In genomic region chr17:17042381-17042736, GRCh38 we compare ENCODE assay signal across 8 cellular contexts. TPM values are rescaled to one million over a fixed set of nuclear protein-coding genes. Genes with fewer than 3 reads are reported as not detected.
DNase-seq lines count a peak whose midpoint lies in the region; ATAC-seq and TF ChIP-seq lines count a peak whose summit lies in the region.

Gene MPRIP (plus strand): TSS chr17:17042457. CDS start chr17:17042849, 392 bp downstream.

- H3K4me3 ChIP-seq in GM12875 (ENCODE audit: low read depth, low read length) (peak within 1 kb of the TSS; percentile 62), endodermal cell (ENCODE audit: low read length) (peak within 1 kb of the TSS; percentile 94)

- ATAC-seq in naive thymus-derived CD8-positive, alpha-beta T cell = peak in 1 of 2 donors; percentile 32
- ATAC-seq in HG03045 (IDR thresholded peaks at IDR 0.05; ENCODE audit: unreplicated experiment) = no peak
- no peak for ATAC-seq in GM21786 (IDR thresholded peaks at IDR 0.05; ENCODE audit: unreplicated experiment)
- ATAC-seq in HG03139 (IDR thresholded peaks at IDR 0.05; ENCODE audit: unreplicated experiment) = no peak

- peaks cover 32% of the 10 kb centered on the region for H3K4me1 Mint-ChIP-seq in endodermal cell
- peaks cover 26 to 52% (median 49%) of the 10 kb centered on the region in 4 donors for H3K4me1 Mint-ChIP-seq in naive thymus-derived CD8-positive, alpha-beta T cell

- WGBS in endodermal cell (ENCODE audit: insufficient coverage in 1 of 2, insufficient read length in 1 of 2), 2 experiments = 0% methylated on average over 19 to 66 of the region's 68 CpGs

- H3K27ac Mint-ChIP-seq in endodermal cell = peak within 1 kb of the TSS; percentile 64
- peak within 1 kb of the TSS; percentile 79 to 96 (median 90) for H3K27ac Mint-ChIP-seq in naive thymus-derived CD8-positive, alpha-beta T cell

- POLR2A ChIA-PET in naive thymus-derived CD8-positive, alpha-beta T cell (lab: Charles Lee) = interaction anchor here (0.6 to 1.0 kb wide), 3 partner anchors 15 to 1272 kb away, joined by 3 read pairs; partner anchors contain the start of gene TOP3A

- peak within 1 kb of the TSS; percentile 41 for H3K27ac ChIP-seq in endodermal cell (ENCODE audit: low read depth, low read length)

- peaks cover 3% of the 10 kb centered on the region for H3K27me3 Mint-ChIP-seq in endodermal cell (ENCODE audit: insufficient read depth)
- no peaks in the 10 kb centered on the region for H3K27me3 Mint-ChIP-seq in naive thymus-derived CD8-positive, alpha-beta T cell

- no peak for DNase-seq in NCI-H460 (ENCODE audit: extremely low read depth, low read depth)
- DNase-seq in endodermal cell = no peak
- peak in 1 of 10 donors; percentile 27 for DNase-seq in naive thymus-derived CD8-positive, alpha-beta T cell
- no peak for DNase-seq in iPS-NIHi7 (ENCODE audit: extremely low spot score)

- TF ChIP-seq CTCF in GM12875 (IDR thresholded peaks at IDR 0.05; ENCODE audit: borderline replicate concordance, insufficient read depth, low read depth, low read length) = no peak
- no peak for TF ChIP-seq CTCF in endodermal cell (conservative IDR thresholded peaks at IDR 0.05)

- peak within 1 kb of the TSS; percentile 82 for H3K4me3 Mint-ChIP-seq in endodermal cell
- peak within 1 kb of the TSS; percentile 91 to 97 (median 95) for H3K4me3 Mint-ChIP-seq in naive thymus-derived CD8-positive, alpha-beta T cell

- no peaks in the 10 kb centered on the region for H3K27me3 ChIP-seq in endodermal cell (ENCODE audit: control insufficient read depth, insufficient read depth, low read length, poor library complexity, severe bottlenecking)

- peaks cover 5% of the 10 kb centered on the region for H3K9me3 Mint-ChIP-seq in endodermal cell
- H3K9me3 Mint-ChIP-seq in naive thymus-derived CD8-positive, alpha-beta T cell = no peaks in the 10 kb centered on the region

- H3K9me3 ChIP-seq in endodermal cell (ENCODE audit: control insufficient read depth, low read length) = peaks cover 9% of the 10 kb centered on the region

- H3K36me3 ChIP-seq in endodermal cell (ENCODE audit: control insufficient read depth, insufficient read depth, low read length) = no peaks in the 10 kb centered on the region

- peaks cover 8% of the 10 kb centered on the region for H3K36me3 Mint-ChIP-seq in endodermal cell (ENCODE audit: low read depth)
- no peaks in the 10 kb centered on the region for H3K36me3 Mint-ChIP-seq in naive thymus-derived CD8-positive, alpha-beta T cell

- peak within 1 kb of the TSS; percentile 61 for H3K9ac ChIP-seq in endodermal cell (ENCODE audit: extremely low read depth, low read length, poor library complexity, severe bottlenecking)

- H3K4me1 ChIP-seq in endodermal cell (ENCODE audit: control insufficient read depth, insufficient read depth, low read length) = peaks cover 17% of the 10 kb centered on the region

RNA-seq across cellular contexts. Expression of gene MPRIP, which starts in this region (rescaled TPM):
- 80.2 and 87.9 TPM in 2 replicates for total RNA-seq in NCI-H460 (2014; rRNA removed; shearing (Covaris generic))
- polyA plus RNA-seq in NCI-H460 (2014; cell fraction: nucleus; rRNA removed) = 75.6 and 85.4 TPM in 2 replicates
- total RNA-seq in endodermal cell = 100 to 1,000 TPM; 154 to 155 TPM
- 126 TPM for polyA plus RNA-seq in endodermal cell (2013, experiment 1 of 2)
- 112 TPM for polyA plus RNA-seq in endodermal cell (2013, experiment 2 of 2)
- 100 to 1,000 TPM; 219 to 234 TPM for total RNA-seq in naive thymus-derived CD8-positive, alpha-beta T cell
- 10 to 100 TPM; 16.9 to 28.3 (median 26.4) TPM for polyA plus RNA-seq in naive thymus-derived CD8-positive, alpha-beta T cell
